ENCODE assay signal across 1 cellular context in the genomic region with DNA sequence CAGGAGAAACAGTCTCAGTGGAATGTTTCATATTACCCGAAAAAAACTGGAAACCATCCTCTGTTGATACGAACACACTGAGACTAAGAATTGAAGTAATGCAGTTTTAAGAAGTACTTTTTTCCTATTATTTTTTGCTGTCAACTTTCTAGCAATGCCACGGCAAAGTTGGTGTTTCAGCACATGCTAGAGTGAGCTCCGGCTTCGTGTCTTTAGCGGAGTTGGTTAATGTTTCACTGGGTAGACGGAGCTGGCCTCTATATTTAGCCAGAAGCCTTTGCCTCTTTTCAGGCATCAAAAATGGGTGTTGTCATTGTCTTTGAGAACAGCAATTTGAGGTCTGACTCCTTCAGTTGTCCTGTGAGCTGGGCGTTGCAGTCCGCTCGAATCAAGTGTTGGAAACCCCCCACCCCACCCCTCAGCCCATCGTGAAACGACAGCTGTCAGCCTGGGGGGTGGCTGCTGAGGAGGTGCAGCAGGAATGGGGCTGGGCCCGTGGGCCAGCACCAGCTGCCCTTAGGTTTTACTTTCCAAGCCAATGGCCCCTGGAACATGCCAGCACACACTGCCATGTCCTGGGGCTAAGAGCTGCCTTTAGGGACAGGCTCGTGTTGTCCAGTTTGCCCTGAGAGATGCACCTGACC. TPM values are rescaled to one million over a fixed set of nuclear protein-coding genes. Genes with fewer than 3 reads are reported as not detected.
"Had no signal": no experiment of that assay in that cellular context is flagged by ENCODE, and none has a peak within 500 bp of the region (broad histone marks: within the 10 kb centered on the region; RNA-seq: fewer than 3 reads in every experiment).

No MANE protein-coding gene starts in this region.

RNA-seq across cellular contexts. Expression of a gene that starts 56.5 kb away (rescaled TPM):
- total RNA-seq: T-helper 17 cell had no signal
